8 cellular contexts compared by ENCODE assay signal in genomic region chr19:33621811-33622504, GRCh38. TPM values are rescaled to one million over a fixed set of nuclear protein-coding genes. Genes with fewer than 3 reads are reported as not detected.
DNase-seq lines count a peak whose midpoint lies in the region; ATAC-seq and TF ChIP-seq lines count a peak whose summit lies in the region.

A gene with protein sequence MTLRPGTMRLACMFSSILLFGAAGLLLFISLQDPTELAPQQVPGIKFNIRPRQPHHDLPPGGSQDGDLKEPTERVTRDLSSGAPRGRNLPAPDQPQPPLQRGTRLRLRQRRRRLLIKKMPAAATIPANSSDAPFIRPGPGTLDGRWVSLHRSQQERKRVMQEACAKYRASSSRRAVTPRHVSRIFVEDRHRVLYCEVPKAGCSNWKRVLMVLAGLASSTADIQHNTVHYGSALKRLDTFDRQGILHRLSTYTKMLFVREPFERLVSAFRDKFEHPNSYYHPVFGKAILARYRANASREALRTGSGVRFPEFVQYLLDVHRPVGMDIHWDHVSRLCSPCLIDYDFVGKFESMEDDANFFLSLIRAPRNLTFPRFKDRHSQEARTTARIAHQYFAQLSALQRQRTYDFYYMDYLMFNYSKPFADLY (plus strand): TSS chr19:33621953. CDS start chr19:33689262, 67,309 bp downstream.

- H3K36me3 ChIP-seq in SK-N-MC (ENCODE audit: insufficient read depth, low read length) (no peaks in the 10 kb centered on the region), left ventricle myocardium inferior (no peaks in the 10 kb centered on the region), skeletal muscle tissue (ENCODE audit: control insufficient read depth in 3 of 3, insufficient read depth in 3 of 3, low read length in 3 of 3) (no peaks in the 10 kb centered on the region)

- H3K27ac ChIP-seq in SK-N-MC (no peak within 1 kb of the TSS), left ventricle myocardium inferior (replicated peaks) (no peak within 1 kb of the TSS), skeletal muscle tissue (ENCODE audit: low read depth, low read length) (no peak within 1 kb of the TSS)

- no peaks in the 10 kb centered on the region for H3K36me3 Mint-ChIP-seq in activated T-helper 1 cell treated with anti-CD3 and anti-CD28 coated beads, Interleukin-12 subunit alpha, Interleukin-12 subunit beta, Interleukin-2, Interleukin-4 antibody, amounts not matched to agents 30 ng/mL and 10 ng/mL and 1 ng/mL, durations not matched to agents 14 hours and 24 hours and 36 hours (ENCODE audit: low read depth)

- no peaks in the 10 kb centered on the region for H3K4me1 Mint-ChIP-seq in activated T-helper 1 cell treated with anti-CD3 and anti-CD28 coated beads, Interleukin-12 subunit alpha, Interleukin-12 subunit beta, Interleukin-2, Interleukin-4 antibody, amounts not matched to agents 30 ng/mL and 10 ng/mL and 1 ng/mL, durations not matched to agents 14 hours and 24 hours and 36 hours (ENCODE audit: low read depth)

- H3K9me3 ChIP-seq in SK-N-MC (ENCODE audit: low read depth, low read length), result no peaks in the 10 kb centered on the region
- no peaks in the 10 kb centered on the region for H3K9me3 ChIP-seq in left ventricle myocardium inferior (replicated peaks)
- no peaks in the 10 kb centered on the region for H3K9me3 ChIP-seq in skeletal muscle tissue (ENCODE audit: control insufficient read depth in 3 of 3, low read length in 3 of 3)

- peaks cover 35% of the 10 kb centered on the region for H3K27me3 Mint-ChIP-seq in activated T-helper 1 cell treated with anti-CD3 and anti-CD28 coated beads, Interleukin-12 subunit alpha, Interleukin-12 subunit beta, Interleukin-2, Interleukin-4 antibody, amounts not matched to agents 30 ng/mL and 10 ng/mL and 1 ng/mL, durations not matched to agents 14 hours and 24 hours and 36 hours (ENCODE audit: insufficient read depth)

- no peak within 1 kb of the TSS for H3K4me3 Mint-ChIP-seq in activated T-helper 1 cell treated with anti-CD3 and anti-CD28 coated beads, Interleukin-12 subunit alpha, Interleukin-12 subunit beta, Interleukin-2, Interleukin-4 antibody, amounts not matched to agents 30 ng/mL and 10 ng/mL and 1 ng/mL, durations not matched to agents 14 hours and 24 hours and 36 hours

- no peak for ATAC-seq in GM19324 (IDR thresholded peaks at IDR 0.05; ENCODE audit: low FRiP score, unreplicated experiment)

- intact Hi-C loops in left ventricle myocardium inferior (cut with micrococcal nuclease), result no loop called here
- intact Hi-C loops in activated T-helper 1 cell treated with anti-CD3 and anti-CD28 coated beads, Interleukin-12 subunit alpha, Interleukin-12 subunit beta, Interleukin-2, Interleukin-4 antibody, amounts not matched to agents 30 ng/mL and 10 ng/mL and 1 ng/mL, durations not matched to agents 14 hours and 24 hours and 36 hours (cut with micrococcal nuclease), result no loop called here

- H3K9ac ChIP-seq in SK-N-MC (ENCODE audit: insufficient read length), result no peak within 1 kb of the TSS
- H3K9ac ChIP-seq in skeletal muscle tissue (ENCODE audit: low read depth in 1 of 3, low read length in 3 of 3), result peak within 1 kb of the TSS in 1 of 3 donors; percentile 25

- peak within 1 kb of the TSS; percentile 42; the same call in 1 of the 2 replicates for H3K4me3 ChIP-seq in SK-N-MC
- H3K4me3 ChIP-seq in left ventricle myocardium inferior, result peak within 1 kb of the TSS; percentile 69
- peak within 1 kb of the TSS; percentile 14 to 56 (median 49) for H3K4me3 ChIP-seq in skeletal muscle tissue (ENCODE audit: low read length in 3 of 3)

- no peaks in the 10 kb centered on the region for H3K9me3 Mint-ChIP-seq in activated T-helper 1 cell treated with anti-CD3 and anti-CD28 coated beads, Interleukin-12 subunit alpha, Interleukin-12 subunit beta, Interleukin-2, Interleukin-4 antibody, amounts not matched to agents 30 ng/mL and 10 ng/mL and 1 ng/mL, durations not matched to agents 14 hours and 24 hours and 36 hours

- H3K27ac Mint-ChIP-seq in activated T-helper 1 cell treated with anti-CD3 and anti-CD28 coated beads, Interleukin-12 subunit alpha, Interleukin-12 subunit beta, Interleukin-2, Interleukin-4 antibody, amounts not matched to agents 30 ng/mL and 10 ng/mL and 1 ng/mL, durations not matched to agents 14 hours and 24 hours and 36 hours, result no peak within 1 kb of the TSS

- H3K4me1 ChIP-seq in left ventricle myocardium inferior, result peaks cover 22% of the 10 kb centered on the region
- peaks cover 5 to 16% (median 16%) of the 10 kb centered on the region in 3 donors for H3K4me1 ChIP-seq in skeletal muscle tissue (ENCODE audit: control insufficient read depth in 3 of 3, insufficient read depth in 3 of 3, low read length in 3 of 3)

- H3K27me3 ChIP-seq in left ventricle myocardium inferior (ENCODE audit: low read depth) (peaks cover 96% of the 10 kb centered on the region), skeletal muscle tissue (ENCODE audit: control insufficient read depth in 3 of 3, insufficient read depth in 3 of 3, low read length in 3 of 3) (peaks cover 57 to 71% (median 60%) of the 10 kb centered on the region in 3 donors)

- TF ChIP-seq CTCF in left ventricle myocardium inferior (IDR thresholded peaks at IDR 0.05; ENCODE audit: borderline replicate concordance), result no peak

- DNase-seq in NCI-H146 (lab: John Stamatoyannopoulos, UW) (peak; percentile 45), NCI-H146 treated with DMSO at 0.1 percent for 48 hours (lab: John Stamatoyannopoulos, UW; ENCODE audit: unreplicated experiment) (no peak), SK-N-MC (ENCODE audit: low read depth, low spot score) (no peak), left ventricle myocardium inferior (peak; percentile 40), activated gamma-delta T cell (lab: John Stamatoyannopoulos, UW) (no peak)
- no peak for DNase-seq in activated T-helper 1 cell treated with anti-CD3 and anti-CD28 coated beads, Interleukin-12 subunit alpha, Interleukin-12 subunit beta, Interleukin-2, Interleukin-4 antibody, amounts not matched to agents 30 ng/mL and 10 ng/mL and 1 ng/mL, durations not matched to agents 14 hours and 24 hours and 36 hours (ENCODE audit: low spot score)

RNA-seq across cellular contexts. Expression of the gene that starts here (rescaled TPM):
- total RNA-seq in left ventricle myocardium inferior (0.14 TPM), skeletal muscle tissue (not detected)
- not detected in 2 replicates for total RNA-seq in activated T-helper 1 cell treated with anti-CD3 and anti-CD28 coated beads, Interleukin-12 subunit alpha, Interleukin-12 subunit beta, Interleukin-2, Interleukin-4 antibody, amounts not matched to agents 30 ng/mL and 10 ng/mL and 1 ng/mL, durations not matched to agents 14 hours and 24 hours and 36 hours

Comparison
In these comparisons a context has a peak if more than half of its experiments do, and no peak if none do; other contexts are left out.
1. Peak in DNase-seq and H3K4me3 ChIP-seq in left ventricle myocardium inferior; RNA of the gene not detected or under 1 TPM.